ENCODE assay signal across 26 cellular contexts in the genomic region with DNA sequence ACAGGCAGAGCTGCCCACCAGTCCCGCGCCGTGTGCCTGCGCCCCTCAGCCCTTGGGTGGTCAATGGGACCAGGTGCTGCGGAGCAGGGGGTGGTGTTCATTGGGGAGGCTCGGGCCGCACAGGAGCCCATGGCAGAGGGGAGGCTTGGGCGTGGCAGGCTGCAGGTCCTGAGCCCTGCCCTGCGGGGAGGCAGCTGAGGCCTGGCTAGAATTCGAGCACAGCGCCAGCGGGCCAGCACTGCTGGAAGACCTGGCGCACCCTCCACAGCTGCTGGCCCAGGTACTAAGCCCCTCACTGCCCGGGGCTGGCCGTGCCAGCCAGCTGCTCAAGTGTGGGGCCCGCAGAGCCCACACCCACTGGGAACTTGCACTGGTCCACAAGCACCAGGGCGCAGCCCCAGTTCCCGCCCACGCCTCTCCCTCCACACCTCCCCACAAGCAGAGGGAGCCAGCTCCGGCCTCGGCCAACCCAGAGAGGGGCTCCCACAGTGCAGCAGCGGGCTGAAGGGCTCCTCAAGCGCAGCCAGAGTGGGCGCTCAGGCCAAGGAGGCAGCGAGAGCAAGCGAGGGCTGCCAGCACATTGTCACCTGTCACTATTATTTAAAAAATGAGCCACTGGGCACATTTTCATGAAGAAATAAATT.
"Had no signal": no experiment of that assay in that cellular context is flagged by ENCODE, and none has a peak within 500 bp of the region (broad histone marks: within the 10 kb centered on the region; RNA-seq: fewer than 3 reads in every experiment).

No MANE protein-coding gene starts in this region.

- H3K4me1 ChIP-seq: colonic mucosa, gastrocnemius medialis, left lung, parathyroid adenoma, psoas muscle, stomach, thyroid gland, vagina had no signal

- H3K4me3 Mint-ChIP-seq: dendritic cell treated with granulocyte-macrophage colony-stimulating factor and Interleukin-4, amounts not matched to agents 40 ng/mL and 50 ng/mL, for 4 days; endodermal cell; naive thymus-derived CD8-positive, alpha-beta T cell; neural crest cell; stimulated activated effector memory CD8-positive, alpha-beta T cell treated with anti-CD3 and anti-CD28 coated beads, Interleukin-12 subunit alpha, Interleukin-12 subunit beta, amount 100 ng/mL, for 72 hours had no signal

- H3K36me3 ChIP-seq: colonic mucosa, gastrocnemius medialis, left lung, stomach, thyroid gland, vagina had no signal

- H3K27me3 Mint-ChIP-seq: dendritic cell treated with granulocyte-macrophage colony-stimulating factor and Interleukin-4, amounts not matched to agents 40 ng/mL and 50 ng/mL, for 4 days; naive thymus-derived CD8-positive, alpha-beta T cell had no signal

- ATAC-seq: esophagus mucosa; gastrocnemius medialis; left lung; naive thymus-derived CD8-positive, alpha-beta T cell; psoas muscle; sciatic nerve; stimulated activated effector memory CD8-positive, alpha-beta T cell treated with anti-CD3 and anti-CD28 coated beads, Interleukin-12 subunit alpha, Interleukin-12 subunit beta, amount 100 ng/mL, for 72 hours had no signal

- H3K27ac ChIP-seq: colonic mucosa, epithelial cell of prostate, gastrocnemius medialis, left lung, parathyroid adenoma, psoas muscle, stomach, thyroid gland, vagina had no signal

- H3K4me1 Mint-ChIP-seq: endodermal cell; naive thymus-derived CD8-positive, alpha-beta T cell; neural crest cell; stimulated activated effector memory CD8-positive, alpha-beta T cell treated with anti-CD3 and anti-CD28 coated beads, Interleukin-12 subunit alpha, Interleukin-12 subunit beta, amount 100 ng/mL, for 72 hours had no signal

- H3K36me3 Mint-ChIP-seq: naive thymus-derived CD8-positive, alpha-beta T cell; stimulated activated effector memory CD8-positive, alpha-beta T cell treated with anti-CD3 and anti-CD28 coated beads, Interleukin-12 subunit alpha, Interleukin-12 subunit beta, amount 100 ng/mL, for 72 hours had no signal

- H3K27ac Mint-ChIP-seq: dendritic cell treated with granulocyte-macrophage colony-stimulating factor and Interleukin-4, amounts not matched to agents 40 ng/mL and 50 ng/mL, for 4 days; endodermal cell; naive thymus-derived CD8-positive, alpha-beta T cell; stimulated activated effector memory CD8-positive, alpha-beta T cell treated with anti-CD3 and anti-CD28 coated beads, Interleukin-12 subunit alpha, Interleukin-12 subunit beta, amount 100 ng/mL, for 72 hours had no signal

- H3K4me3 ChIP-seq: colonic mucosa, gastrocnemius medialis, left lung, psoas muscle, smooth muscle cell, stomach, thyroid gland, vagina had no signal

- H3K27me3 ChIP-seq: colonic mucosa, gastrocnemius medialis, left lung, stomach, thyroid gland, vagina had no signal

- DNase-seq: colonic mucosa; effector CD8-positive, alpha-beta T cell; endodermal cell; foreskin fibroblast; gastrocnemius medialis; head of caudate nucleus; left cardiac atrium; naive thymus-derived CD8-positive, alpha-beta T cell; retina; stimulated activated CD4-positive, alpha-beta T cell treated with anti-CD3 and anti-CD28 coated beads, Interleukin-2, amount 100 ng/mL, for 24 hours; stimulated activated CD4-positive, alpha-beta T cell treated with anti-CD3 and anti-CD28 coated beads, Interleukin-4, amount 100 ng/mL, for 24 hours; stimulated activated naive CD4-positive, alpha-beta T cell treated with Interleukin-2 at 50 U/mL for 16 hours; stomach; trophoblast cell had no signal

- H3K9me3 ChIP-seq: colonic mucosa, gastrocnemius medialis, psoas muscle, thyroid gland, vagina had no signal
